In the genomic region with DNA sequence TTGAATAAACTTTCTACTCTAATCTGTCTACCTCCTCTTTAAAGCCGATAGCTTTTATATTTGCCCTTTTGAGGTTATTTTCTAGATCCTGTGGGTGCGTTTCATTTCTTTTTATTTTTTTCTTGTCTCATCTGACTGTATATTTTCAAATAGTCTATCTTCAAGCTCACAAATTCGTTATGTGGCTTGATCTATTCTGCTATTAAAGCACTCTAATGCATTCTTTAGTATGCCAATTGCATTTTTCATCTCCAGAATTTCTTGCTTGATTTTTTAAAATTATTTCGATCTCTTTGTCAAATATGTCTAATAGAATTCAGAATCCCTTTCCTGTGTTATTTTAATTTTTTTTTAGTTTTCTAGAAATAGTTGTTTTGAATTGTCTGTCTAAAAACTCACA, we compare ENCODE assay signal across 29 cellular contexts.
DNase-seq lines count a peak whose midpoint lies in the region; ATAC-seq, FAIRE-seq and TF ChIP-seq lines count a peak whose summit lies in the region.
"Had no signal": no experiment of that assay in that cellular context is flagged by ENCODE, and none has a peak within 500 bp of the region (broad histone marks: within the 10 kb centered on the region; RNA-seq: fewer than 3 reads in every experiment).

No MANE protein-coding gene starts in this region.

- BruUV-seq in HepG2 (replicated peaks; lab: Mats Ljungman, UMichigan) = no TSS peak

- H3K27ac ChIP-seq in HepG2 (ENCODE audit: extremely low read length, insufficient read depth, low read length) (no peak overlapping the region), right lobe of liver (no peak overlapping the region)
- H3K27ac ChIP-seq: 22Rv1; A549; BLaER1; BLaER1 treated with 17β-estradiol and CSF1 and Interleukin-3, amounts not matched to agents 10 nM and 100 nM; C4-2B had no signal

- intact Hi-C loops in HepG2 (cut with micrococcal nuclease; ENCODE audit: unreplicated experiment) (loop anchor here (5.0 kb wide), 1 partner anchor 530 kb away; no protein-coding TSS in a partner anchor), right lobe of liver (cut with DNase I) (no loop called here)

- no peak overlapping the region for H2AFZ ChIP-seq in HepG2 (ENCODE audit: low read length)

- H3K27me3 ChIP-seq in HepG2 (ENCODE audit: control insufficient read depth in 1 of 2, insufficient read depth in 2 of 2, low read length in 2 of 2) (no peaks in the 10 kb centered on the region), right lobe of liver (no peaks in the 10 kb centered on the region)
- H3K27me3 ChIP-seq: BE2C; BLaER1; BLaER1 treated with 17β-estradiol and CSF1 and Interleukin-3, amounts not matched to agents 10 nM and 100 nM had no signal

- no peak overlapping the region for H3K9ac ChIP-seq in HepG2 (ENCODE audit: insufficient read depth, low read depth, low read length)
- H3K9ac ChIP-seq: BLaER1; BLaER1 treated with 17β-estradiol and CSF1 and Interleukin-3, amounts not matched to agents 10 nM and 100 nM had no signal

- no peak overlapping the region for H3K4me2 ChIP-seq in HepG2 (ENCODE audit: low read depth, low read length)
- H3K4me2 ChIP-seq: A549; BLaER1; BLaER1 treated with 17β-estradiol and CSF1 and Interleukin-3, amounts not matched to agents 10 nM and 100 nM had no signal

- 12% methylated on average over 4 of the region's 4 CpGs for WGBS in HepG2 (ENCODE audit: low lambda C conversion rate)
- WGBS in right lobe of liver (ENCODE audit: insufficient coverage, low coverage, low lambda C conversion rate, missing lambda C conversion rate) = 45% methylated on average over 4 of the region's 4 CpGs

- no peak for FAIRE-seq in HepG2 (lab: Jason Lieb, UNC)
- FAIRE-seq: A204.1, A549, D721Med had no signal

- in situ Hi-C loops in HepG2 (cut with HindIII; ENCODE audit: extremely low pct_ligation_motif_present, low pct_unique_long_range_greater_than_20kb) = no loop called here

- H3K79me2 ChIP-seq in HepG2 (ENCODE audit: insufficient read depth, low read length) = no peaks in the 10 kb centered on the region

- CTCF ChIA-PET in HepG2 (lab: Yijun Ruan, JAX; ENCODE audit: low intra/inter-chr PET ratio, low total read pairs) = no interaction called here

- no peak for TF ChIP-seq RAD21 in HepG2 (CRISPR knock-in tag; IDR thresholded peaks at IDR 0.05)

- no peak for TF ChIP-seq EP300 in HepG2 (IDR thresholded peaks at IDR 0.05; ENCODE audit: low read depth in 2 of 2, low read length in 2 of 2)
- TF ChIP-seq EP300 in HepG2 (CRISPR knock-in tag; IDR thresholded peaks at IDR 0.05; ENCODE audit: borderline replicate concordance) = no peak

- H3K36me3 ChIP-seq in HepG2 (replicated peaks in 1 of 2; ENCODE audit: control insufficient read depth in 1 of 2, insufficient read depth in 2 of 2, low read length in 2 of 2) = no peaks in the 10 kb centered on the region
- no peaks in the 10 kb centered on the region for H3K36me3 ChIP-seq in right lobe of liver
- H3K36me3 ChIP-seq: BE2C; BLaER1; BLaER1 treated with 17β-estradiol and CSF1 and Interleukin-3, amounts not matched to agents 10 nM and 100 nM had no signal

- TF ChIP-seq POLR2A in HepG2 (IDR thresholded peaks at IDR 0.05; ENCODE audit: insufficient read depth in 1 of 2, low read depth in 2 of 2, low read length in 2 of 2) (no peak), right lobe of liver (IDR thresholded peaks at IDR 0.05) (no peak)

- TF ChIP-seq CTCF in HepG2 (CRISPR knock-in tag; IDR thresholded peaks at IDR 0.05) (no peak), right lobe of liver (IDR thresholded peaks at IDR 0.05) (no peak)

- H3K4me3 ChIP-seq in HepG2 (replicated peaks in 1 of 3; ENCODE audit: insufficient read depth in 1 of 3, low read depth in 2 of 3, low read length in 3 of 3) (no peak overlapping the region), right lobe of liver (no peak overlapping the region)
- H3K4me3 ChIP-seq: A549; BLaER1; BLaER1 treated with 17β-estradiol and CSF1 and Interleukin-3, amounts not matched to agents 10 nM and 100 nM had no signal

- POLR2A ChIA-PET in HepG2 (lab: Yijun Ruan, JAX) = no interaction called here

- H4K20me1 ChIP-seq in HepG2 (ENCODE audit: insufficient read depth, low read length) = no peaks in the 10 kb centered on the region
- H4K20me1 ChIP-seq: BLaER1; BLaER1 treated with 17β-estradiol and CSF1 and Interleukin-3, amounts not matched to agents 10 nM and 100 nM had no signal

- DNase-seq in HepG2 (ENCODE audit: low spot score) (no peak), right lobe of liver (no peak)
- DNase-seq: 8988T; ACHN; AML-193; BE2C; C1 segment of cervical spinal cord; Caco-2; Calu3; CD4-positive, alpha-beta memory T cell; CD4-positive, alpha-beta T cell; CD4-positive, CD25-positive, alpha-beta regulatory T cell; CD8-positive, alpha-beta memory T cell; CD8-positive, alpha-beta T cell; COR-L47; DMS 273 treated with DMSO at 0.1 percent for 48 hours; DMS153; DMS53; DMS79; DMS79 treated with DMSO at 0.1 percent for 48 hours; DND-41; EL had no signal

- H3K4me1 ChIP-seq in HepG2 (ENCODE audit: insufficient read depth, low read length) (no peaks in the 10 kb centered on the region), right lobe of liver (no peaks in the 10 kb centered on the region)
- H3K4me1 ChIP-seq: A549; BE2C; BLaER1; BLaER1 treated with 17β-estradiol and CSF1 and Interleukin-3, amounts not matched to agents 10 nM and 100 nM; Caco-2 had no signal

- H3K9me3 ChIP-seq in HepG2 (ENCODE audit: low read length) (peaks cover 42% of the 10 kb centered on the region), right lobe of liver (no peaks in the 10 kb centered on the region)

- no peak for ATAC-seq in HepG2
- ATAC-seq in right lobe of liver = no peak
- ATAC-seq: A549; CD8-positive, alpha-beta T cell had no signal

TF ChIP-seq in HepG2, 621 proteins besides CTCF, POLR2A, EP300 and RAD21:
- TF ChIP-seq ZNF160 (CRISPR knock-in tag; IDR thresholded peaks at IDR 0.05) (peak; percentile 91), SYNCRIP (IDR thresholded peaks at IDR 0.05; ENCODE audit: insufficient read depth, low read depth, low read length) (no peak), MTF2 (CRISPR knock-in tag; IDR thresholded peaks at IDR 0.05; ENCODE audit: borderline replicate concordance) (no peak), ZNF251 (CRISPR knock-in tag; IDR thresholded peaks at IDR 0.05) (no peak)
- TF ChIP-seq, protein P1, sequence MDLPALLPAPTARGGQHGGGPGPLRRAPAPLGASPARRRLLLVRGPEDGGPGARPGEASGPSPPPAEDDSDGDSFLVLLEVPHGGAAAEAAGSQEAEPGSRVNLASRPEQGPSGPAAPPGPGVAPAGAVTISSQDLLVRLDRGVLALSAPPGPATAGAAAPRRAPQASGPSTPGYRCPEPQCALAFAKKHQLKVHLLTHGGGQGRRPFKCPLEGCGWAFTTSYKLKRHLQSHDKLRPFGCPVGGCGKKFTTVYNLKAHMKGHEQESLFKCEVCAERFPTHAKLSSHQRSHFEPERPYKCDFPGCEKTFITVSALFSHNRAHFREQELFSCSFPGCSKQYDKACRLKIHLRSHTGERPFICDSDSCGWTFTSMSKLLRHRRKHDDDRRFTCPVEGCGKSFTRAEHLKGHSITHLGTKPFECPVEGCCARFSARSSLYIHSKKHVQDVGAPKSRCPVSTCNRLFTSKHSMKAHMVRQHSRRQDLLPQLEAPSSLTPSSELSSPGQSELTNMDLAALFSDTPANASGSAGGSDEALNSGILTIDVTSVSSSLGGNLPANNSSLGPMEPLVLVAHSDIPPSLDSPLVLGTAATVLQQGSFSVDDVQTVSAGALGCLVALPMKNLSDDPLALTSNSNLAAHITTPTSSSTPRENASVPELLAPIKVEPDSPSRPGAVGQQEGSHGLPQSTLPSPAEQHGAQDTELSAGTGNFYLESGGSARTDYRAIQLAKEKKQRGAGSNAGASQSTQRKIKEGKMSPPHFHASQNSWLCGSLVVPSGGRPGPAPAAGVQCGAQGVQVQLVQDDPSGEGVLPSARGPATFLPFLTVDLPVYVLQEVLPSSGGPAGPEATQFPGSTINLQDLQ (CRISPR knock-in tag; IDR thresholded peaks at IDR 0.05) = no peak
